In the genomic region with DNA sequence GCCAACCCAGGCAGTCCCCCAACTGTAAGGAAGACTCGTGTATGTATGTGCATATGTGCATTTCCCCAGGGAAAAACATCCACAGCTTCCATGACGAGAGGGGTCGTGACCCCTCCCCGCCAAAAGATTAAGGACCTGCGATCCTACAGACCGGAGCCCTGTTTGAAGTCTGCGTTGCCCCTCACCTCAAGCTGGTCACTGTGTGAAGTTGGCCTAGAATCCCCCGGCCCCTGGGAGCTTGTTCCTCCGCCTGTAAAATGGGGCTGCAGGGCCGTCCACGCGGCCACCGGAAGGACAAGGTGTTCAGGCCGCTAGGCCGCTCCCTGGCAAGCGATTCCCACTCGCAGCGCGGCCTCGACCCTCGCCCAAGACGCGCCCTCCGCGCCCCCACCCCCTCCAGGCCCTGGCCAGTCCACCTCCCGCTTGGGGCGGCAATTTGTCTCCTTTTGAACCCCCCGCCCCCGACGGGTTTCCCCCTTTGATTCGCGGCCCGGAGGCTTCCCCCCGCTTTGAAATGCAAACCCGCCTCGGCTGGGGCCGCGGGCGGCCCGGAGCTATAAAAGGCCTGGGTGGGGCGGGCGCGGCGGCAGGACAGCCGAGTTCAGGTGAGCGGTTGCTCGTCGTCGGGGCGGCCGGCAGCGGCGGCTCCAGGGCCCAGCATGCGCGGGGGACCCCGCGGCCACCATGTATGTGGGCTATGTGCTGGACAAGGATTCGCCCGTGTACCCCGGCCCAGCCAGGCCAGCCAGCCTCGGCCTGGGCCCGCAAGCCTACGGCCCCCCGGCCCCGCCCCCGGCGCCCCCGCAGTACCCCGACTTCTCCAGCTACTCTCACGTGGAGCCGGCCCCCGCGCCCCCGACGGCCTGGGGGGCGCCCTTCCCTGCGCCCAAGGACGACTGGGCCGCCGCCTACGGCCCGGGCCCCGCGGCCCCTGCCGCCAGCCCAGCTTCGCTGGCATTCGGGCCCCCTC, we compare ENCODE assay signal across 1 cellular context.
TF ChIP-seq lines count a peak whose summit lies in the region.

A gene (plus strand): TSS at position 586 of the 970 bp plus-strand sequence. CDS start 99 bp downstream, at position 685.

TF ChIP-seq in endothelial cell of umbilical vein, 7 proteins besides CTCF, POLR2A, EP300 and RAD21:
- no peak for TF ChIP-seq MYC (IDR thresholded peaks at IDR 0.05; ENCODE audit: low read depth, low read length)
- peak; percentile 81 for TF ChIP-seq EZH2 (IDR thresholded peaks at IDR 0.05; ENCODE audit: borderline replicate concordance, low read depth, low read length, severe bottlenecking)
